10 cellular contexts compared by ENCODE assay signal in the genomic region with DNA sequence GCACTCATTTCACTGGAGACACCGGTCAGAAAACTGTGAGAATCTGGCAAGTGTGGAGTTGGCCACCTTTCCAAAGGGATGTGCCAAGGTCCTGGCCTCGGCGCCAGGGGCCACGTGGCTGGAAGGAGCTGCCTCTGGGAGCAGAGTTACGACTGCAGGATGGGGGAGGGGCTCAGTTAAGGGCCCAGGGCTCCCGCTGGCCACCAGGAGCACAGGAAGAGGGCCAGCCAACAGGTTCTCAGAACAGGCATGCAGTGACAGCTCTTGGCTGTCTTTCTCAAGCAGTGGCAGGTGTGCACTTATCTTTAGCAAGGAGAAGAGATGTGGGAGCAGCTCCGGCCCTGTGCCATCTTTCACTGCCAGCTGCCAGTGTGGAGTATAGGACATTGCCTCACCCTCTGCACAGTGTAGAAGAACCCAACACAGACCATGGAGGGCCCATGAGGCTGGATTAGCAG.
DNase-seq lines count a peak whose midpoint lies in the region; ATAC-seq and TF ChIP-seq lines count a peak whose summit lies in the region.
"Had no signal": no experiment of that assay in that cellular context is flagged by ENCODE, and none has a peak within 500 bp of the region (broad histone marks: within the 10 kb centered on the region; RNA-seq: fewer than 3 reads in every experiment).

No MANE protein-coding gene starts in this region.

- CTCF ChIA-PET in Calu3 (lab: Charles Lee), result interaction anchor here (0.5 kb wide), 1 partner anchor 71 kb away, joined by 3 read pairs; no protein-coding TSS in a partner anchor

- ATAC-seq in esophagus mucosa, result peak; percentile 22
- no peak for ATAC-seq in stimulated activated effector memory CD8-positive, alpha-beta T cell treated with anti-CD3 and anti-CD28 coated beads, Interleukin-12 subunit alpha, Interleukin-12 subunit beta, amount 100 ng/mL, for 72 hours
- ATAC-seq: SK-N-SH treated with all-trans-retinoic acid at 6 μM for 48 hours had no signal

- DNase-seq in LNCaP clone FGC (ENCODE audit: low read depth) (peak; percentile 62), NCI-H2029 (lab: John Stamatoyannopoulos, UW) (peak; percentile 94), nucleus accumbens (lab: John Stamatoyannopoulos, UW) (peak in 35 of 56 donors; percentile 2 to 68 (median 29)), 8988T (no peak), Calu3 (no peak)
- no peak for DNase-seq in stimulated activated effector memory CD8-positive, alpha-beta T cell treated with anti-CD3 and anti-CD28 coated beads, Interleukin-12 subunit alpha, Interleukin-12 subunit beta, amount 100 ng/mL, for 72 hours (ENCODE audit: low spot score in 2 of 2)
- DNase-seq: WERI-Rb-1 had no signal

- no peak overlapping the region for H3K27ac Mint-ChIP-seq in stimulated activated effector memory CD8-positive, alpha-beta T cell treated with anti-CD3 and anti-CD28 coated beads, Interleukin-12 subunit alpha, Interleukin-12 subunit beta, amount 100 ng/mL, for 72 hours
- no peak overlapping the region for H3K27ac Mint-ChIP-seq in Calu3 (ENCODE audit: unreplicated experiment)

- intact Hi-C loops in Calu3 (cut with micrococcal nuclease; ENCODE audit: unreplicated experiment), result no loop called here

- no peak overlapping the region for H3K4me3 Mint-ChIP-seq in stimulated activated effector memory CD8-positive, alpha-beta T cell treated with anti-CD3 and anti-CD28 coated beads, Interleukin-12 subunit alpha, Interleukin-12 subunit beta, amount 100 ng/mL, for 72 hours
- no peak overlapping the region for H3K4me3 Mint-ChIP-seq in Calu3 (ENCODE audit: low read depth, unreplicated experiment)

- TF ChIP-seq CTCF in LNCaP clone FGC (IDR thresholded peaks at IDR 0.05; ENCODE audit: control insufficient read depth, extremely low read depth, insufficient read depth), result no peak
- no peak for TF ChIP-seq CTCF in Calu3 (IDR thresholded peaks at IDR 0.05; ENCODE audit: unreplicated experiment)

- H3K36me3 Mint-ChIP-seq in stimulated activated effector memory CD8-positive, alpha-beta T cell treated with anti-CD3 and anti-CD28 coated beads, Interleukin-12 subunit alpha, Interleukin-12 subunit beta, amount 100 ng/mL, for 72 hours, result no peaks in the 10 kb centered on the region
- H3K36me3 Mint-ChIP-seq in Calu3 (ENCODE audit: insufficient read depth, unreplicated experiment), result no peaks in the 10 kb centered on the region

- peaks cover 9% of the 10 kb centered on the region for H3K27me3 Mint-ChIP-seq in Calu3 (ENCODE audit: unreplicated experiment)

- no peak overlapping the region for H3K4me3 ChIP-seq in LNCaP clone FGC (ENCODE audit: low read depth, low read length)
- H3K4me3 ChIP-seq: suprapubic skin had no signal

- peaks cover 25% of the 10 kb centered on the region for H3K4me1 Mint-ChIP-seq in stimulated activated effector memory CD8-positive, alpha-beta T cell treated with anti-CD3 and anti-CD28 coated beads, Interleukin-12 subunit alpha, Interleukin-12 subunit beta, amount 100 ng/mL, for 72 hours
- H3K4me1 Mint-ChIP-seq in Calu3 (ENCODE audit: low read depth, unreplicated experiment), result no peaks in the 10 kb centered on the region

- peaks cover 6% of the 10 kb centered on the region for H3K9me3 Mint-ChIP-seq in stimulated activated effector memory CD8-positive, alpha-beta T cell treated with anti-CD3 and anti-CD28 coated beads, Interleukin-12 subunit alpha, Interleukin-12 subunit beta, amount 100 ng/mL, for 72 hours
- peaks cover 2% of the 10 kb centered on the region for H3K9me3 Mint-ChIP-seq in Calu3 (ENCODE audit: low read depth, unreplicated experiment)

- no TSS peak for BruUV-seq in Calu3 (replicated peaks; lab: Mats Ljungman, UMichigan)

Comparison
In these comparisons a context has a peak if more than half of its experiments do, and no peak if none do; other contexts are left out.
1. DNase-seq: peak in LNCaP clone FGC (single experiment), NCI-H2029 (single experiment) and nucleus accumbens (35 of 56); none in 8988T (single experiment), stimulated activated effector memory CD8-positive, alpha-beta T cell treated with anti-CD3 and anti-CD28 coated beads, Interleukin-12 subunit alpha, Interleukin-12 subunit beta, amount 100 ng/mL, for 72 hours (0 of 2) and Calu3 (single experiment).